ENCODE assay signal across 8 cellular contexts in genomic region chr14:104224516-104225281, GRCh38.
DNase-seq lines count a peak whose midpoint lies in the region; ATAC-seq and TF ChIP-seq lines count a peak whose summit lies in the region.

No MANE protein-coding gene starts in this region.

- peaks cover 0 to 51% (median 25%) of the 10 kb centered on the region in 7 donors for H3K27me3 ChIP-seq in heart right ventricle

- DNase-seq in NCI-H2029 (lab: John Stamatoyannopoulos, UW) (peak; percentile 4), NCI-H2029 treated with DMSO at 0.1 percent for 48 hours (lab: John Stamatoyannopoulos, UW) (no peak), heart right ventricle (peak in 1 of 2 donors; percentile 59), cerebellum (ENCODE audit: low spot score) (no peak)
- DNase-seq in stimulated activated CD8-positive, alpha-beta memory T cell treated with anti-CD3 and anti-CD28 coated beads, Interleukin-15, amount 100 ng/mL, for 24 hours (ENCODE audit: low read depth): peak; percentile 29

- intact Hi-C loops in heart right ventricle (cut with DNase I): loop anchor here in 5 of 10 donors (2.0 to 5.0 kb wide), 3 partner anchors 77 to 87 kb away; partner anchors contain the start of gene KIF26A (in 3 of the 5)

- ATAC-seq in SK-N-SH treated with all-trans-retinoic acid at 6 μM for 48 hours (peak; percentile 53), heart right ventricle (peak in 4 of 8 donors; percentile 28 to 62 (median 46)), GM18511 (IDR thresholded peaks at IDR 0.05; ENCODE audit: unreplicated experiment) (no peak), GM19035 (IDR thresholded peaks at IDR 0.05; ENCODE audit: unreplicated experiment) (no peak)

- H3K36me3 ChIP-seq in heart right ventricle: no peaks in the 10 kb centered on the region

- H3K4me1 ChIP-seq in heart right ventricle: peaks cover 0 to 35% (median 11%) of the 10 kb centered on the region in 9 donors

- peaks cover 0 to 11% (median 6%) of the 10 kb centered on the region in 11 donors for H3K9me3 ChIP-seq in heart right ventricle

- WGBS in heart right ventricle, 2 donors: 46 to 48% methylated on average over 19 of the region's 19 CpGs

- H3K27ac ChIP-seq in heart right ventricle: no peak overlapping the region

- peak overlapping the region in 3 of 10 donors; percentile 29 to 43 (median 33) for H3K4me3 ChIP-seq in heart right ventricle

- peak; percentile 31 to 73 (median 56) for TF ChIP-seq CTCF in heart right ventricle (IDR thresholded peaks at IDR 0.05)

TF ChIP-seq in SK-N-SH treated with all-trans-retinoic acid at 6 μM for 48 hours, 23 proteins besides CTCF, POLR2A, EP300 and RAD21:
- TF ChIP-seq ZFP30 (CRISPR knock-in tag; IDR thresholded peaks at IDR 0.05) (no peak), ZNF8 (CRISPR knock-in tag; IDR thresholded peaks at IDR 0.05) (no peak), PPARA (CRISPR knock-in tag; IDR thresholded peaks at IDR 0.05; ENCODE audit: borderline replicate concordance) (no peak), ARNTL (CRISPR knock-in tag; IDR thresholded peaks at IDR 0.05; ENCODE audit: borderline replicate concordance, low read depth) (no peak), SNAI2 (CRISPR knock-in tag; IDR thresholded peaks at IDR 0.05) (no peak), GLIS3 (CRISPR knock-in tag; IDR thresholded peaks at IDR 0.05) (no peak), CREB5 (CRISPR knock-in tag; IDR thresholded peaks at IDR 0.05; ENCODE audit: low read depth) (no peak), ISL1 (CRISPR knock-in tag; IDR thresholded peaks at IDR 0.05) (no peak), RARB (CRISPR knock-in tag; IDR thresholded peaks at IDR 0.05) (no peak), ZNF565 (CRISPR knock-in tag; conservative IDR thresholded peaks at IDR 0.05; ENCODE audit: low read depth) (no peak)
- TF ChIP-seq, protein P1, sequence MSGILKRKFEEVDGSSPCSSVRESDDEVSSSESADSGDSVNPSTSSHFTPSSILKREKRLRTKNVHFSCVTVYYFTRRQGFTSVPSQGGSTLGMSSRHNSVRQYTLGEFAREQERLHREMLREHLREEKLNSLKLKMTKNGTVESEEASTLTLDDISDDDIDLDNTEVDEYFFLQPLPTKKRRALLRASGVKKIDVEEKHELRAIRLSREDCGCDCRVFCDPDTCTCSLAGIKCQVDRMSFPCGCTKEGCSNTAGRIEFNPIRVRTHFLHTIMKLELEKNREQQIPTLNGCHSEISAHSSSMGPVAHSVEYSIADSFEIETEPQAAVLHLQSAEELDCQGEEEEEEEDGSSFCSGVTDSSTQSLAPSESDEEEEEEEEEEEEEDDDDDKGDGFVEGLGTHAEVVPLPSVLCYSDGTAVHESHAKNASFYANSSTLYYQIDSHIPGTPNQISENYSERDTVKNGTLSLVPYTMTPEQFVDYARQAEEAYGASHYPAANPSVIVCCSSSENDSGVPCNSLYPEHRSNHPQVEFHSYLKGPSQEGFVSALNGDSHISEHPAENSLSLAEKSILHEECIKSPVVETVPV (CRISPR knock-in tag; IDR thresholded peaks at IDR 0.05): no peak
- TF ChIP-seq, protein P2, sequence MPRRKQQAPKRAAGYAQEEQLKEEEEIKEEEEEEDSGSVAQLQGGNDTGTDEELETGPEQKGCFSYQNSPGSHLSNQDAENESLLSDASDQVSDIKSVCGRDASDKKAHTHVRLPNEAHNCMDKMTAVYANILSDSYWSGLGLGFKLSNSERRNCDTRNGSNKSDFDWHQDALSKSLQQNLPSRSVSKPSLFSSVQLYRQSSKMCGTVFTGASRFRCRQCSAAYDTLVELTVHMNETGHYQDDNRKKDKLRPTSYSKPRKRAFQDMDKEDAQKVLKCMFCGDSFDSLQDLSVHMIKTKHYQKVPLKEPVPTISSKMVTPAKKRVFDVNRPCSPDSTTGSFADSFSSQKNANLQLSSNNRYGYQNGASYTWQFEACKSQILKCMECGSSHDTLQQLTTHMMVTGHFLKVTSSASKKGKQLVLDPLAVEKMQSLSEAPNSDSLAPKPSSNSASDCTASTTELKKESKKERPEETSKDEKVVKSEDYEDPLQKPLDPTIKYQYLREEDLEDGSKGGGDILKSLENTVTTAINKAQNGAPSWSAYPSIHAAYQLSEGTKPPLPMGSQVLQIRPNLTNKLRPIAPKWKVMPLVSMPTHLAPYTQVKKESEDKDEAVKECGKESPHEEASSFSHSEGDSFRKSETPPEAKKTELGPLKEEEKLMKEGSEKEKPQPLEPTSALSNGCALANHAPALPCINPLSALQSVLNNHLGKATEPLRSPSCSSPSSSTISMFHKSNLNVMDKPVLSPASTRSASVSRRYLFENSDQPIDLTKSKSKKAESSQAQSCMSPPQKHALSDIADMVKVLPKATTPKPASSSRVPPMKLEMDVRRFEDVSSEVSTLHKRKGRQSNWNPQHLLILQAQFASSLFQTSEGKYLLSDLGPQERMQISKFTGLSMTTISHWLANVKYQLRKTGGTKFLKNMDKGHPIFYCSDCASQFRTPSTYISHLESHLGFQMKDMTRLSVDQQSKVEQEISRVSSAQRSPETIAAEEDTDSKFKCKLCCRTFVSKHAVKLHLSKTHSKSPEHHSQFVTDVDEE (CRISPR knock-in tag; IDR thresholded peaks at IDR 0.05): no peak

Comparison
In these comparisons a context has a peak if more than half of its experiments do, and no peak if none do; other contexts are left out.
1. DNase-seq: peak in NCI-H2029 (single experiment) and stimulated activated CD8-positive, alpha-beta memory T cell treated with anti-CD3 and anti-CD28 coated beads, Interleukin-15, amount 100 ng/mL, for 24 hours (single experiment); none in NCI-H2029 treated with DMSO at 0.1 percent for 48 hours (single experiment) and cerebellum (single experiment).